In the genomic region with DNA sequence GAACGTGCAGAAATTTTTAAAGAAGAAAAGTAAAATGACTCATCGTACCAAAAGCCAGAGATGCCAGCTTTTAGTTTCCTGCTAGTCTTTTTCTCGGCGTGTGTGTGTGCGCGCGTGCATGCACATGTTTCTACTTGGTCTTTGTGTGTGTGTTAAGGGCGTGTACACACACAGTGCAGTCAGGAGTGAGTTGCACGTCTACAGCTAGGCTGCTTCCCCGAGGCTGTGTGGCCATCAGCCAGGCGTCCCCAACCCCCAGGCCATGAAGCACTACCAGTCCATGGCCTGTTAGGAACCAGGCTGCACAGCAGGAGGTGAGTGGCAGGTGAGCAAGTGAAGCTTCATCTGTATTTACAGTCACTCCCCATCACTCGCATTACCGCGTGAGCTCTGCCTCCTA, we compare ENCODE assay signal across 18 cellular contexts. TPM values are rescaled to one million over a fixed set of nuclear protein-coding genes. Genes with fewer than 3 reads are reported as not detected.
DNase-seq lines count a peak whose midpoint lies in the region; ATAC-seq and TF ChIP-seq lines count a peak whose summit lies in the region.
"Had no signal": no experiment of that assay in that cellular context is flagged by ENCODE, and none has a peak within 500 bp of the region (broad histone marks: within the 10 kb centered on the region; RNA-seq: fewer than 3 reads in every experiment).

No MANE protein-coding gene starts in this region.

- H3K27ac ChIP-seq in ovary: no peak overlapping the region
- H3K27ac ChIP-seq: KMS-11 had no signal

- H3K36me3 ChIP-seq in ovary: no peaks in the 10 kb centered on the region

- no peak for DNase-seq in activated CD4-positive, alpha-beta T cell treated with anti-CD3 and anti-CD28 coated beads, Interleukin-2, amount 10 ng/mL, durations not matched to agents 7 days and 5 days
- no peak for DNase-seq in activated CD4-positive, alpha-beta T cell treated with anti-CD3 and anti-CD28 coated beads for 4 hours
- peak; percentile 51 for DNase-seq in NCI-H748 treated with DMSO at 0.1 percent for 48 hours (lab: John Stamatoyannopoulos, UW)
- no peak for DNase-seq in stimulated activated naive B cell treated with anti-CD40 and anti-IgM and Interleukin-4, amounts not matched to agents 10 μg/mL and 1 μg/mL and 100 μg/mL, for 72 hours
- DNase-seq in ovary: no peak
- DNase-seq in cortex of kidney (lab: John Stamatoyannopoulos, UW): no peak
- DNase-seq: DMS53; effector CD8-positive, alpha-beta T cell; GOT3; NCI-H2081; Right ventricle myocardium superior; small intestine; T-helper 9 cell had no signal

- TF ChIP-seq POLR2A in ovary (IDR thresholded peaks at IDR 0.05): no peak

- no peak for TF ChIP-seq CTCF in ovary (IDR thresholded peaks at IDR 0.05)

- no peaks in the 10 kb centered on the region for H3K4me1 ChIP-seq in ovary (ENCODE audit: insufficient read depth)

- no peak overlapping the region for H3K4me3 ChIP-seq in ovary

- peaks cover 20% of the 10 kb centered on the region for H3K4me1 Mint-ChIP-seq in activated CD4-positive, alpha-beta T cell treated with anti-CD3 and anti-CD28 coated beads, Interleukin-2, amount 10 ng/mL, durations not matched to agents 7 days and 5 days
- H3K4me1 Mint-ChIP-seq in stimulated activated naive B cell treated with anti-CD40 and anti-IgM and Interleukin-4, amounts not matched to agents 10 μg/mL and 1 μg/mL and 100 μg/mL, for 72 hours: peaks cover 18 to 22% of the 10 kb centered on the region in 2 donors

- no peak overlapping the region for H3K27ac Mint-ChIP-seq in activated CD4-positive, alpha-beta T cell treated with anti-CD3 and anti-CD28 coated beads, Interleukin-2, amount 10 ng/mL, durations not matched to agents 7 days and 5 days
- H3K27ac Mint-ChIP-seq in stimulated activated naive B cell treated with anti-CD40 and anti-IgM and Interleukin-4, amounts not matched to agents 10 μg/mL and 1 μg/mL and 100 μg/mL, for 72 hours: peak overlapping the region; percentile 48

- H3K4me3 Mint-ChIP-seq in activated CD4-positive, alpha-beta T cell treated with anti-CD3 and anti-CD28 coated beads, Interleukin-2, amount 10 ng/mL, durations not matched to agents 7 days and 5 days: peak overlapping the region; percentile 19
- peak overlapping the region in 1 of 2 donors; percentile 64 for H3K4me3 Mint-ChIP-seq in stimulated activated naive B cell treated with anti-CD40 and anti-IgM and Interleukin-4, amounts not matched to agents 10 μg/mL and 1 μg/mL and 100 μg/mL, for 72 hours

- H3K27me3 Mint-ChIP-seq in activated CD4-positive, alpha-beta T cell treated with anti-CD3 and anti-CD28 coated beads, Interleukin-2, amount 10 ng/mL, durations not matched to agents 7 days and 5 days: no peaks in the 10 kb centered on the region
- H3K27me3 Mint-ChIP-seq in stimulated activated naive B cell treated with anti-CD40 and anti-IgM and Interleukin-4, amounts not matched to agents 10 μg/mL and 1 μg/mL and 100 μg/mL, for 72 hours: peaks cover 0 to 18% of the 10 kb centered on the region in 2 donors

- no peaks in the 10 kb centered on the region for H3K27me3 ChIP-seq in ovary

- intact Hi-C loops in ovary (cut with DNase I): no loop called here

- peak; percentile 98 for ATAC-seq in esophagus mucosa
- ATAC-seq in stimulated activated naive B cell treated with anti-CD40 and anti-IgM and Interleukin-4, amounts not matched to agents 10 μg/mL and 1 μg/mL and 100 μg/mL, for 72 hours (replicated peaks): peak in 1 of 2 donors; percentile 59
- ATAC-seq in HG02870 (IDR thresholded peaks at IDR 0.05; ENCODE audit: unreplicated experiment): no peak

- POLR2A ChIA-PET in activated CD4-positive, alpha-beta T cell treated with anti-CD3 and anti-CD28 coated beads, Interleukin-2, amount 10 ng/mL, durations not matched to agents 7 days and 5 days (lab: Charles Lee): no interaction called here

- H3K9me3 Mint-ChIP-seq in activated CD4-positive, alpha-beta T cell treated with anti-CD3 and anti-CD28 coated beads, Interleukin-2, amount 10 ng/mL, durations not matched to agents 7 days and 5 days: peaks cover 28% of the 10 kb centered on the region
- peaks cover 24 to 27% of the 10 kb centered on the region in 2 donors for H3K9me3 Mint-ChIP-seq in stimulated activated naive B cell treated with anti-CD40 and anti-IgM and Interleukin-4, amounts not matched to agents 10 μg/mL and 1 μg/mL and 100 μg/mL, for 72 hours

- whole genome bisulfite sequencing in ovary, 3 donors: 80 to 85% (median 81%) methylated on average over 14 of the region's 14 CpGs

- no peak for TF ChIP-seq EP300 in ovary (IDR thresholded peaks at IDR 0.05)

- CTCF ChIA-PET in activated CD4-positive, alpha-beta T cell treated with anti-CD3 and anti-CD28 coated beads, Interleukin-2, amount 10 ng/mL, durations not matched to agents 7 days and 5 days (lab: Charles Lee): no interaction called here

- peaks cover 48% of the 10 kb centered on the region for H3K36me3 Mint-ChIP-seq in activated CD4-positive, alpha-beta T cell treated with anti-CD3 and anti-CD28 coated beads, Interleukin-2, amount 10 ng/mL, durations not matched to agents 7 days and 5 days (ENCODE audit: low read depth)
- H3K36me3 Mint-ChIP-seq in stimulated activated naive B cell treated with anti-CD40 and anti-IgM and Interleukin-4, amounts not matched to agents 10 μg/mL and 1 μg/mL and 100 μg/mL, for 72 hours: peaks cover 35 to 58% of the 10 kb centered on the region in 2 donors

- H3K9me3 ChIP-seq in ovary: no peaks in the 10 kb centered on the region

RNA-seq across cellular contexts. Expression of a gene that starts 36.4 kb away (rescaled TPM):
- total RNA-seq in activated CD4-positive, alpha-beta T cell treated with anti-CD3 and anti-CD28 coated beads, Interleukin-2, amount 10 ng/mL, durations not matched to agents 7 days and 5 days: 10 to 100 TPM; 20.4 to 24.3 TPM
- total RNA-seq in esophagus mucosa (1.6 TPM), ovary (1 to 10 TPM; 1.4 to 9.7 (median 3.8) TPM)
- 10 to 100 TPM in 1 of 2 donors, 1 to 10 TPM in 1; 2.5 to 17.2 TPM for polyA plus RNA-seq in ovary
- total RNA-seq: fibroblast of villous mesenchyme, lung microvascular endothelial cell had no signal

RNA-seq across cellular contexts. Expression of a gene that starts 36.9 kb away (rescaled TPM):
- total RNA-seq in activated CD4-positive, alpha-beta T cell treated with anti-CD3 and anti-CD28 coated beads, Interleukin-2, amount 10 ng/mL, durations not matched to agents 7 days and 5 days: under 1 TPM in 1 of 2 experiments, not detected in 1; 0.07 TPM
- total RNA-seq in esophagus mucosa (not detected), ovary (under 1 TPM in 2 of 7 donors, not detected in 5; 0.08 to 0.11 TPM)
- polyA plus RNA-seq in ovary: under 1 TPM in 1 of 2 donors, not detected in 1; 0.05 TPM
- total RNA-seq: fibroblast of villous mesenchyme, lung microvascular endothelial cell, Right ventricle myocardium superior had no signal
